30 cellular contexts compared by ENCODE assay signal in the genomic region with DNA sequence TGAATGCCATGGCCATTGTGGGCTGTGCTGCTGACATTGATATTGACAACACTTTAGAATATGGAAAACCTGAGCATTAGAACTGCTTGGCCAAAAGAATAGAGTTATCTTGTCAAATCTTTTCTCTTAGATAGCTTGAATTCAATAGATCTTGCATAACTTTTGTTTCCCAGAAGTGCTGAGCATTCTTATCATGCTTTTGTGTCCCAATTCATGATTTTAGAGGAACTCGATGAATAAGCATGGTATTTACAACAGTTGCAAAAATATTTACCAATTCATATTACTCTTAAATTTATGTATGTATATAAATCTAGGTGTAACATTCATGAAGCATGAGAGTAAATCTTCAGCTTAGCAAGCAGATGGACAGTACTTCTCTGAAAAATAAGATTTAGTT.
"Had no signal": no experiment of that assay in that cellular context is flagged by ENCODE, and none has a peak within 500 bp of the region (broad histone marks: within the 10 kb centered on the region; RNA-seq: fewer than 3 reads in every experiment).

No MANE protein-coding gene starts in this region.

- H3K36me3 ChIP-seq: adrenal gland, ascending aorta, brain microvascular endothelial cell, breast epithelium, cardiac muscle cell had no signal

- H3K27ac ChIP-seq: adrenal gland, ascending aorta, body of pancreas, brain microvascular endothelial cell, breast epithelium, cardiac muscle cell had no signal

- DNase-seq: activated effector memory CD4-positive, alpha-beta T cell treated with anti-CD3 and anti-CD28 coated beads, Interleukin-2, amount 50 U/mL, for 16 hours; activated effector memory CD4-positive, alpha-beta T cell treated with Interleukin-2 at 50 U/mL for 16 hours; activated gamma-delta T cell; activated gamma-delta T cell treated with Interleukin-2 at 50 U/mL for 16 hours; activated naive CD4-positive, alpha-beta T cell; activated naive CD4-positive, alpha-beta T cell treated with anti-CD3 and anti-CD28 coated beads for 36 hours; activated naive CD4-positive, alpha-beta T cell treated with anti-CD3 and anti-CD28 coated beads, Interleukin-2, amount 10 ng/mL, durations not matched to agents 7 days and 5 days; activated naive CD4-positive, alpha-beta T cell treated with anti-CD3 and anti-CD28 coated beads, Interleukin-2, amount 50 U/mL, for 16 hours; activated naive CD4-positive, alpha-beta T cell treated with Interleukin-2 at 50 U/mL for 16 hours; activated naive CD8-positive, alpha-beta T cell treated with anti-CD3 and anti-CD28 coated beads for 36 hours; activated naive CD8-positive, alpha-beta T cell treated with anti-CD3 and anti-CD28 coated beads, Interleukin-2, amount 10 ng/mL, durations not matched to agents 7 days and 5 days; activated naive CD8-positive, alpha-beta T cell treated with anti-CD3 and anti-CD28 coated beads, Interleukin-2, amount 50 U/mL, for 24 hours; activated T-cell treated with anti-CD3 and anti-CD28 coated beads, Interleukin-2, amount 50 U/mL, for 1 hour; activated T-cell treated with anti-CD3 and anti-CD28 coated beads, Interleukin-2, amount 50 U/mL, for 24 hours; activated T-cell treated with anti-CD3 and anti-CD28 coated beads, Interleukin-2, amount 50 U/mL, for 4 hours; activated T-cell treated with anti-CD3 and anti-CD28 coated beads, Interleukin-2, amount 50 U/mL, for 48 hours; activated T-cell treated with anti-CD3 and anti-CD28 coated beads, Interleukin-2, amount 50 U/mL, for 72 hours; adrenal gland; amniotic stem cell; amygdala; anterior cingulate cortex; aorta; body of pancreas; brain microvascular endothelial cell; caudate nucleus; central memory CD4-positive, alpha-beta T cell; cerebellar nuclear complex had no signal

- H3K4me1 ChIP-seq: adrenal gland, ascending aorta, breast epithelium had no signal

- H3K9me3 ChIP-seq: adrenal gland, ascending aorta, body of pancreas, breast epithelium had no signal

- H3K27me3 ChIP-seq: adrenal gland, ascending aorta, body of pancreas, brain microvascular endothelial cell, breast epithelium, cardiac muscle cell had no signal

- H3K4me3 ChIP-seq: adrenal gland, ascending aorta, body of pancreas, breast epithelium, cardiac muscle cell had no signal
